In the genomic region with DNA sequence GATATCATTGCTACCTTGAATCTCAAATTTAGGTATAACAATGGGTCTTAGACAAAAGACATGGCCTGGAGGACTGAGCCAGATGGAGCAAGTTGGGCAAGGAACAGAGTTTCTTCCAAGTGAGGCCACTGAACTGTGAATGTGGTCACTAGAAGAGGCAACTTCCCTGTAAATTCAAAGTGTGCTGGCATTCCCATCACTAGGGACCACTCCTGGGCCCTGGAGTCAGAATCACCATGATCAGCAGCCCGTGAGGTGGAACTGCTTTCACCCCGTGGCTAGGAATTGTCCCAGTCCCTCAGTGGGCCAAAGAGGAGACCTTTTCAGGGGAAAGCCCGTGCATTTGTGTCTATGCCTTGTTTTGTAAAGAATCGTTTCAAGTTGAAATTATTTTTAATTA, we compare ENCODE assay signal across 37 cellular contexts. TPM values are rescaled to one million over a fixed set of nuclear protein-coding genes. Genes with fewer than 3 reads are reported as not detected.
"Had no signal": no experiment of that assay in that cellular context is flagged by ENCODE, and none has a peak within 500 bp of the region (broad histone marks: within the 10 kb centered on the region; RNA-seq: fewer than 3 reads in every experiment).

No MANE protein-coding gene starts in this region.

- H3K4me3 ChIP-seq: adrenal gland, body of pancreas, breast epithelium had no signal

- DNase-seq: activated CD4-positive, alpha-beta memory T cell treated with anti-CD3 and anti-CD28 coated beads, Interleukin-2, amount 10 ng/mL, durations not matched to agents 7 days and 5 days; activated CD4-positive, alpha-beta T cell treated with anti-CD3 and anti-CD28 coated beads for 1 hour; activated CD4-positive, alpha-beta T cell treated with anti-CD3 and anti-CD28 coated beads for 36 hours; activated CD4-positive, alpha-beta T cell treated with anti-CD3 and anti-CD28 coated beads for 48 hours; activated CD4-positive, alpha-beta T cell treated with anti-CD3 and anti-CD28 coated beads, Interleukin-2, amount 10 ng/mL, durations not matched to agents 7 days and 5 days; activated CD4-positive, alpha-beta T cell treated with anti-CD3 and anti-CD28 coated beads, Interleukin-2, amount 50 U/mL, for 48 hours; activated CD4-positive, CD25-positive, alpha-beta regulatory T cell; activated CD8-positive, alpha-beta memory T cell treated with anti-CD3 and anti-CD28 coated beads, Interleukin-2, amount 50 U/mL, for 4 hours; activated effector memory CD4-positive, alpha-beta T cell treated with anti-CD3 and anti-CD28 coated beads, Interleukin-2, amount 50 U/mL, for 16 hours; activated gamma-delta T cell treated with Interleukin-2 at 50 U/mL for 16 hours; activated naive CD4-positive, alpha-beta T cell; activated naive CD4-positive, alpha-beta T cell treated with anti-CD3 and anti-CD28 coated beads for 36 hours; activated naive CD4-positive, alpha-beta T cell treated with anti-CD3 and anti-CD28 coated beads, Interleukin-2, amount 50 U/mL, for 16 hours; activated naive CD8-positive, alpha-beta T cell treated with anti-CD3 and anti-CD28 coated beads for 36 hours; activated T-cell treated with anti-CD3 and anti-CD28 coated beads for 4 hours; activated T-cell treated with anti-CD3 and anti-CD28 coated beads, Interleukin-2, amount 50 U/mL, for 1 hour; activated T-cell treated with anti-CD3 and anti-CD28 coated beads, Interleukin-2, amount 50 U/mL, for 4 hours; activated T-cell treated with anti-CD3 and anti-CD28 coated beads, Interleukin-2, amount 50 U/mL, for 72 hours; amniotic stem cell; aorta; body of pancreas; brain microvascular endothelial cell; central memory CD4-positive, alpha-beta T cell; SW 1271; T-helper 1 cell; T-helper 2 cell; T-helper 9 cell had no signal

- H3K4me1 ChIP-seq: breast epithelium had no signal

- H3K27ac Mint-ChIP-seq: activated CD4-positive, alpha-beta memory T cell treated with anti-CD3 and anti-CD28 coated beads, Interleukin-2, amount 10 ng/mL, durations not matched to agents 7 days and 5 days; activated CD4-positive, alpha-beta T cell treated with anti-CD3 and anti-CD28 coated beads for 36 hours; activated CD4-positive, alpha-beta T cell treated with anti-CD3 and anti-CD28 coated beads, Interleukin-2, amount 10 ng/mL, durations not matched to agents 7 days and 5 days; activated naive CD4-positive, alpha-beta T cell treated with anti-CD3 and anti-CD28 coated beads for 36 hours; activated naive CD4-positive, alpha-beta T cell treated with anti-CD3 and anti-CD28 coated beads, Interleukin-2, amount 50 U/mL, for 72 hours; activated naive CD8-positive, alpha-beta T cell treated with anti-CD3 and anti-CD28 coated beads for 36 hours; activated T-cell treated with anti-CD3 and anti-CD28 coated beads, Interleukin-2, amount 50 U/mL, for 72 hours; activated T-helper 1 cell treated with anti-CD3 and anti-CD28 coated beads, Interleukin-12 subunit alpha, Interleukin-12 subunit beta, Interleukin-2, Interleukin-4 antibody, amounts not matched to agents 30 ng/mL and 10 ng/mL and 1 ng/mL, durations not matched to agents 14 hours and 24 hours and 36 hours; activated T-helper 17 cell treated with anti-CD3 and anti-CD28 coated beads, Interleukin-2, amount 50 U/mL, for 72 hours; T-helper 1 cell treated with Interleukin-12 subunit alpha and Interleukin-12 subunit beta and Interleukin-4 antibody, amounts not matched to agents 30 μg/mL and 1 μg/mL, for 36 hours; T-helper 2 cell treated with Interferon-gamma antibody and Interleukin-4, amounts not matched to agents 5 μg/mL and 100 μg/mL, for 36 hours; WTC11 had no signal

- H3K36me3 Mint-ChIP-seq: activated naive CD4-positive, alpha-beta T cell treated with anti-CD3 and anti-CD28 coated beads, Interleukin-2, amount 50 U/mL, for 72 hours; activated naive CD8-positive, alpha-beta T cell treated with anti-CD3 and anti-CD28 coated beads for 36 hours; WTC11 had no signal

- H3K27ac ChIP-seq: adrenal gland, body of pancreas, brain microvascular endothelial cell had no signal

- H3K36me3 ChIP-seq: adrenal gland, brain microvascular endothelial cell, breast epithelium had no signal

- H3K9me3 ChIP-seq: adrenal gland, body of pancreas, breast epithelium had no signal

- H3K4me3 Mint-ChIP-seq: activated CD4-positive, alpha-beta memory T cell treated with anti-CD3 and anti-CD28 coated beads, Interleukin-2, amount 10 ng/mL, durations not matched to agents 7 days and 5 days; activated CD4-positive, alpha-beta T cell treated with anti-CD3 and anti-CD28 coated beads for 36 hours; activated CD4-positive, alpha-beta T cell treated with anti-CD3 and anti-CD28 coated beads, Interleukin-2, amount 10 ng/mL, durations not matched to agents 7 days and 5 days; activated naive CD4-positive, alpha-beta T cell treated with anti-CD3 and anti-CD28 coated beads for 36 hours; activated naive CD8-positive, alpha-beta T cell treated with anti-CD3 and anti-CD28 coated beads for 36 hours; activated T-cell treated with anti-CD3 and anti-CD28 coated beads, Interleukin-2, amount 50 U/mL, for 4 hours; activated T-cell treated with anti-CD3 and anti-CD28 coated beads, Interleukin-2, amount 50 U/mL, for 72 hours; activated T-helper 1 cell treated with anti-CD3 and anti-CD28 coated beads, Interleukin-12 subunit alpha, Interleukin-12 subunit beta, Interleukin-2, Interleukin-4 antibody, amounts not matched to agents 30 ng/mL and 10 ng/mL and 1 ng/mL, durations not matched to agents 14 hours and 24 hours and 36 hours; activated T-helper 17 cell treated with anti-CD3 and anti-CD28 coated beads, Interleukin-2, amount 50 U/mL, for 72 hours; T-helper 1 cell treated with Interleukin-12 subunit alpha and Interleukin-12 subunit beta and Interleukin-4 antibody, amounts not matched to agents 30 μg/mL and 1 μg/mL, for 36 hours; T-helper 2 cell treated with Interferon-gamma antibody and Interleukin-4, amounts not matched to agents 5 μg/mL and 100 μg/mL, for 36 hours; WTC11 had no signal

- H3K27me3 ChIP-seq: adrenal gland, body of pancreas, breast epithelium had no signal

- FAIRE-seq: astrocyte had no signal

- H3K27me3 Mint-ChIP-seq: activated CD4-positive, alpha-beta T cell treated with anti-CD3 and anti-CD28 coated beads for 36 hours; activated naive CD8-positive, alpha-beta T cell treated with anti-CD3 and anti-CD28 coated beads for 36 hours; activated T-helper 17 cell treated with anti-CD3 and anti-CD28 coated beads, Interleukin-2, amount 50 U/mL, for 72 hours had no signal

- H3K9me3 Mint-ChIP-seq: activated CD4-positive, alpha-beta memory T cell treated with anti-CD3 and anti-CD28 coated beads, Interleukin-2, amount 10 ng/mL, durations not matched to agents 7 days and 5 days; activated CD4-positive, alpha-beta T cell treated with anti-CD3 and anti-CD28 coated beads, Interleukin-2, amount 10 ng/mL, durations not matched to agents 7 days and 5 days; activated naive CD4-positive, alpha-beta T cell treated with anti-CD3 and anti-CD28 coated beads for 36 hours; activated naive CD4-positive, alpha-beta T cell treated with anti-CD3 and anti-CD28 coated beads, Interleukin-2, amount 50 U/mL, for 72 hours; activated naive CD8-positive, alpha-beta T cell treated with anti-CD3 and anti-CD28 coated beads for 36 hours; activated T-cell treated with anti-CD3 and anti-CD28 coated beads, Interleukin-2, amount 50 U/mL, for 4 hours; activated T-cell treated with anti-CD3 and anti-CD28 coated beads, Interleukin-2, amount 50 U/mL, for 72 hours; activated T-helper 1 cell treated with anti-CD3 and anti-CD28 coated beads, Interleukin-12 subunit alpha, Interleukin-12 subunit beta, Interleukin-2, Interleukin-4 antibody, amounts not matched to agents 30 ng/mL and 10 ng/mL and 1 ng/mL, durations not matched to agents 14 hours and 24 hours and 36 hours; activated T-helper 17 cell treated with anti-CD3 and anti-CD28 coated beads, Interleukin-2, amount 50 U/mL, for 72 hours; T-helper 1 cell treated with Interleukin-12 subunit alpha and Interleukin-12 subunit beta and Interleukin-4 antibody, amounts not matched to agents 30 μg/mL and 1 μg/mL, for 36 hours; T-helper 2 cell treated with Interferon-gamma antibody and Interleukin-4, amounts not matched to agents 5 μg/mL and 100 μg/mL, for 36 hours; WTC11 had no signal

- H3K4me1 Mint-ChIP-seq: activated CD4-positive, alpha-beta T cell treated with anti-CD3 and anti-CD28 coated beads for 36 hours; activated naive CD8-positive, alpha-beta T cell treated with anti-CD3 and anti-CD28 coated beads for 36 hours; activated T-helper 17 cell treated with anti-CD3 and anti-CD28 coated beads, Interleukin-2, amount 50 U/mL, for 72 hours had no signal

RNA-seq across cellular contexts. Expression of a gene that starts 47.3 kb away (rescaled TPM):
- total RNA-seq: activated CD8-positive, alpha-beta memory T cell treated with anti-CD3 and anti-CD28 coated beads for 36 hours had no signal
